9 cellular contexts compared by ENCODE assay signal in the genomic region with DNA sequence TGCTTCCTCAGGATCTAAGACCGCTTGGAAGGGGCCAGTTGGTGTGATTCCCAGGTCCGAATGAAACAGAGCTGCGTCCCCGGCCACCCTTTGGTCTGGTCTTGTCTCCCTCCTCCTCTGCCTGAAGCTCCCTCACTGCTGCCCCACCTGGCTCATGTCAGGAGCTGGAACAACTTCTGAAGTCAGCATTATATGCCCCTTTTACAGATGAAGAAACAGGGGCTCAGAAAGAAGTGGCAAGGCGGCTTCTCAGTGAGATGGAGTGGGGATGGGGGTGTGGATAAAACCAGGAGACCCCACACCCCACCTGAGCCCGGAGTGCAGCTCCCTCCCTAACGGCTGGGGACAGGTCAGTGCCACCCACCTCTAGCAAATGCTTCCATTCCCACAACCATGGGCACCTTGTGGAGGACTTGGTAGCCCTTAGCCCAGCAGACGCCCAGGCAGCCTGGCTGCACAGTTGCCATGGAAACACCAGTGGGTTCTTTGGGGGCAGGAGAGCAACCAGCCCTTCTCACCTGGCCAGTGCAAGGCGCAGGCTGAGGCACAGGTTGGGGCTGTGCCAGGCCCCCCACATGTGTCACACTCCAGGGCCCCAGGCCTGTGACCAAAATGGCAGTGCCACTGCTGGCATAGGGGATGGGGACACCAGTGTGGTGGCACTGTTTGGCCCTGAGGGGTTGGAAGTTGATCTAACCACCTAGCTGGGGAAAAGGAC. TPM values are rescaled to one million over a fixed set of nuclear protein-coding genes. Genes with fewer than 3 reads are reported as not detected.
DNase-seq lines count a peak whose midpoint lies in the region; ATAC-seq, FAIRE-seq and TF ChIP-seq lines count a peak whose summit lies in the region.
"Had no signal": no experiment of that assay in that cellular context is flagged by ENCODE, and none has a peak within 500 bp of the region (broad histone marks: within the 10 kb centered on the region; RNA-seq: fewer than 3 reads in every experiment).

No MANE protein-coding gene starts in this region.

- TF ChIP-seq EP300 in H1 (IDR thresholded peaks at IDR 0.05; ENCODE audit: borderline replicate concordance in 1 of 2, low read depth in 2 of 2, low read length in 2 of 2), result no peak

- H3K27ac ChIP-seq in CD4-positive, alpha-beta memory T cell (ENCODE audit: low read depth, low read length), result no peak overlapping the region
- H3K27ac ChIP-seq in OCI-LY7 (ENCODE audit: low read depth, low read length, poor library complexity, severe bottlenecking) (no peak overlapping the region), H1 (ENCODE audit: low read depth, low read length) (0 out of 2 replicates have a peak overlapping the region, but pooled peaks have one; percentile 13), pancreas (peak overlapping the region in 3 of 4 donors; percentile 33 to 93 (median 76))

- peak overlapping the region; percentile 92; the same call in 1 of the 2 replicates for H2BK15ac ChIP-seq in H1 (ENCODE audit: low read length)

- H3K4me2 ChIP-seq in OCI-LY7 (ENCODE audit: low read length) (no peak overlapping the region), H1 (ENCODE audit: insufficient read depth in 1 of 2, low read depth in 2 of 2, low read length in 2 of 2) (peak overlapping the region in 1 of 2 experiments; percentile 50; a peak in 1 of 4 replicates)

- H3K23ac ChIP-seq in H1 (ENCODE audit: insufficient read length), result no peak overlapping the region

- H3K27ac Mint-ChIP-seq in CD4-positive, alpha-beta memory T cell, result peak overlapping the region; percentile 36 to 92 (median 80)
- H3K27ac Mint-ChIP-seq in activated CD8-positive, alpha-beta memory T cell treated with anti-CD3 and anti-CD28 coated beads, Interleukin-2, amount 10 ng/mL, durations not matched to agents 7 days and 5 days, result no peak overlapping the region

- H3K79me2 ChIP-seq in OCI-LY7 (ENCODE audit: insufficient read depth, low read depth, low read length) (no peaks in the 10 kb centered on the region), H1 (ENCODE audit: control insufficient read depth in 1 of 2, insufficient read depth in 2 of 2, low read length in 2 of 2) (peaks cover 0 to 7% of the 10 kb centered on the region in 2 experiments; a peak in 1 of 4 replicates)

- no peak for ATAC-seq in pancreas
- ATAC-seq in HG03565 (IDR thresholded peaks at IDR 0.05; ENCODE audit: unreplicated experiment), result no peak
- no peak for ATAC-seq in GM21717 (IDR thresholded peaks at IDR 0.05; ENCODE audit: unreplicated experiment)
- ATAC-seq in activated CD8-positive, alpha-beta memory T cell treated with anti-CD3 and anti-CD28 coated beads, Interleukin-2, amount 10 ng/mL, durations not matched to agents 7 days and 5 days, result no peak

- no peak overlapping the region for H4K5ac ChIP-seq in H1 (ENCODE audit: insufficient read length, low read depth, low read length)

- no peak overlapping the region for H3K9ac ChIP-seq in H1 (replicated peaks in 1 of 4; ENCODE audit: extremely low read depth in 1 of 4, low read depth in 3 of 4, low read length in 3 of 4)

- CTCF ChIA-PET in CD4-positive, alpha-beta memory T cell (lab: Charles Lee; ENCODE audit: partially characterized antibody), result interaction anchor here (1.0 to 9.1 kb wide), 9 partner anchors 8 to 89 kb away, joined by 3 to 86 read pairs (median 25); no protein-coding TSS in a partner anchor
- CTCF ChIA-PET in OCI-LY7 (lab: Charles Lee; ENCODE audit: unreplicated experiment), result no interaction called here
- CTCF ChIA-PET in H1 (lab: Charles Lee; ENCODE audit: partially characterized antibody), result interaction anchor here (0.6 to 15.0 kb wide), 20 partner anchors 9 to 169 kb away, joined by 3 to 152 read pairs (median 6); no protein-coding TSS in a partner anchor
- CTCF ChIA-PET in activated CD8-positive, alpha-beta memory T cell treated with anti-CD3 and anti-CD28 coated beads, Interleukin-2, amount 10 ng/mL, durations not matched to agents 7 days and 5 days (lab: Charles Lee), result interaction anchor here (0.7 to 1.2 kb wide), 2 partner anchors 46 to 91 kb away, joined by 3 read pairs; no protein-coding TSS in a partner anchor

- POLR2A ChIA-PET in CD4-positive, alpha-beta memory T cell (lab: Charles Lee; ENCODE audit: partially characterized antibody), result interaction anchor here (0.9 to 11.3 kb wide), 5 partner anchors 11 to 26 kb away, joined by 3 to 309 read pairs (median 35); a partner anchor contains a TSS
- POLR2A ChIA-PET in OCI-LY7 (lab: Charles Lee), result interaction anchor here (1.0 to 1.4 kb wide), 3 partner anchors 23 to 29 kb away, joined by 3 to 4 read pairs (median 3); no protein-coding TSS in a partner anchor
- POLR2A ChIA-PET in H1 (lab: Charles Lee; ENCODE audit: partially characterized antibody), result interaction anchor here (0.8 to 1.4 kb wide), 4 partner anchors 10 to 23 kb away, joined by 3 read pairs; no protein-coding TSS in a partner anchor

- peak overlapping the region; percentile 79 for H4K91ac ChIP-seq in H1 (replicated peaks; ENCODE audit: insufficient read length, low read length)

- H2BK5ac ChIP-seq in H1 (ENCODE audit: low read depth, low read length), result peak overlapping the region; percentile 92; the same call in 1 of the 2 replicates

- H3K56ac ChIP-seq in H1 (replicated peaks; ENCODE audit: insufficient read length, low read depth, low read length), result no peak overlapping the region

- intact Hi-C loops in CD4-positive, alpha-beta memory T cell (cut with micrococcal nuclease), result no loop called here
- intact Hi-C loops in OCI-LY7 (cut with micrococcal nuclease; ENCODE audit: unreplicated experiment) (no loop called here), pancreas (cut with DNase I) (loop anchor here in 1 of 3 donors (10.0 kb wide), 1 partner anchor 47 kb away; no protein-coding TSS in a partner anchor)

- peak; percentile 6 to 46; a peak in 1 of 4 replicates for TF ChIP-seq RAD21 in H1 (IDR thresholded peaks at IDR 0.05 in 1 of 2, conservative IDR thresholded peaks at IDR 0.05 in 1 of 2; ENCODE audit: low read depth in 2 of 2, low read length in 2 of 2)

- H3K9me3 Mint-ChIP-seq in CD4-positive, alpha-beta memory T cell, result peaks cover 0 to 2% (median 0%) of the 10 kb centered on the region in 8 donors
- H3K9me3 Mint-ChIP-seq in activated CD8-positive, alpha-beta memory T cell treated with anti-CD3 and anti-CD28 coated beads, Interleukin-2, amount 10 ng/mL, durations not matched to agents 7 days and 5 days (ENCODE audit: low read depth), result no peaks in the 10 kb centered on the region

- peaks cover 60% of the 10 kb centered on the region for H3K4me1 ChIP-seq in CD4-positive, alpha-beta memory T cell (ENCODE audit: insufficient read depth, low read length)
- peaks cover 31% of the 10 kb centered on the region for H3K4me1 ChIP-seq in OCI-LY7 (ENCODE audit: insufficient read depth, low read length, poor library complexity, severe bottlenecking)
- peaks cover 16 to 77% (median 57%) of the 10 kb centered on the region in 4 experiments for H3K4me1 ChIP-seq in H1 (replicated peaks in 1 of 4; ENCODE audit: control insufficient read depth in 3 of 4, insufficient read depth in 4 of 4, low read length in 3 of 4)
- H3K4me1 ChIP-seq in pancreas, result peaks cover 75 to 93% (median 77%) of the 10 kb centered on the region in 3 donors

- peak overlapping the region; percentile 64; the same call in 1 of the 2 replicates for H2BK12ac ChIP-seq in H1 (ENCODE audit: low read depth, low read length)

- no peaks in the 10 kb centered on the region for H3K23me2 ChIP-seq in H1 (ENCODE audit: low read depth, low read length)

- peak overlapping the region; percentile 30 for H2BK120ac ChIP-seq in H1 (replicated peaks; ENCODE audit: low read depth, low read length)

- no TSS peak for BruUV-seq in OCI-LY7 (replicated peaks; lab: Mats Ljungman, UMichigan)

- peaks cover 4 to 7% of the 10 kb centered on the region in 2 donors for H3K36me3 Mint-ChIP-seq in CD4-positive, alpha-beta memory T cell
- no peaks in the 10 kb centered on the region for H3K36me3 Mint-ChIP-seq in activated CD8-positive, alpha-beta memory T cell treated with anti-CD3 and anti-CD28 coated beads, Interleukin-2, amount 10 ng/mL, durations not matched to agents 7 days and 5 days

- H4K20me1 ChIP-seq in OCI-LY7 (ENCODE audit: insufficient read depth, low read length) (no peaks in the 10 kb centered on the region), H1 (replicated peaks in 1 of 2; ENCODE audit: control insufficient read depth in 1 of 2, insufficient read depth in 2 of 2, low read length in 2 of 2) (no peaks in the 10 kb centered on the region)

- H3K9me2 ChIP-seq in OCI-LY7 (ENCODE audit: insufficient read depth, low read length), result no peaks in the 10 kb centered on the region

- peak; percentile 40 for TF ChIP-seq CTCF in OCI-LY7 (conservative IDR thresholded peaks at IDR 0.05; ENCODE audit: low read length)
- TF ChIP-seq CTCF in H1 (IDR thresholded peaks at IDR 0.05; ENCODE audit: control extremely low read depth in 1 of 3, insufficient read depth in 1 of 3, low read depth in 1 of 3, low read length in 3 of 3), result peak; percentile 43 to 52 (median 52)
- no peak for TF ChIP-seq CTCF in pancreas (IDR thresholded peaks at IDR 0.05)

- no peak for TF ChIP-seq POLR2A in H1 (IDR thresholded peaks at IDR 0.05; ENCODE audit: control extremely low read depth in 1 of 2, low read depth in 2 of 2, low read length in 2 of 2)

- H2BK20ac ChIP-seq in H1 (ENCODE audit: low read length), result peak overlapping the region; percentile 97; the same call in 1 of the 2 replicates

- peak overlapping the region; percentile 10 for H3K4ac ChIP-seq in H1 (replicated peaks; ENCODE audit: insufficient read length, low read depth, low read length)

- H2AK5ac ChIP-seq in H1 (ENCODE audit: low read depth, low read length), result peak overlapping the region; percentile 65

- H2AFZ ChIP-seq in OCI-LY7 (ENCODE audit: low read length), result no peak overlapping the region
- H2AFZ ChIP-seq in H1 (ENCODE audit: low read length), result no peak overlapping the region

- H3K79me1 ChIP-seq in H1 (ENCODE audit: low read depth, low read length), result peaks cover 9% of the 10 kb centered on the region; the same call in 1 of the 2 replicates

- H4K8ac ChIP-seq in H1 (ENCODE audit: extremely low read depth, insufficient read depth, low read length), result no peak overlapping the region; the same call in 1 of the 2 replicates

- DNase-seq in CD4-positive, alpha-beta memory T cell, result no peak
- no peak for DNase-seq in OCI-LY7 (ENCODE audit: low spot score)
- DNase-seq in H1 (ENCODE audit: low read depth in 1 of 2, low spot score in 2 of 2), result no peak
- peak in 2 of 6 donors; percentile 31 to 60 for DNase-seq in pancreas
- DNase-seq in AG08396 (ENCODE audit: low spot score), result no peak
- no peak for DNase-seq in activated CD8-positive, alpha-beta memory T cell treated with anti-CD3 and anti-CD28 coated beads, Interleukin-2, amount 10 ng/mL, durations not matched to agents 7 days and 5 days
- DNase-seq: NCI-H2171 had no signal

- peak overlapping the region; percentile 90 for H3K18ac ChIP-seq in H1 (ENCODE audit: extremely low read depth, low read length)

- H3K4me3 ChIP-seq in CD4-positive, alpha-beta memory T cell (ENCODE audit: low read length in 2 of 2), result no peak overlapping the region
- H3K4me3 ChIP-seq in OCI-LY7 (ENCODE audit: low read depth, low read length, poor library complexity, severe bottlenecking), result no peak overlapping the region
- H3K4me3 ChIP-seq in H1 (ENCODE audit: extremely low read depth in 1 of 4, insufficient read depth in 2 of 4, low read depth in 3 of 4, low read length in 4 of 4), result no peak overlapping the region
- no peak overlapping the region for H3K4me3 ChIP-seq in pancreas

- no peak overlapping the region for H3K14ac ChIP-seq in H1 (ENCODE audit: insufficient read length)

- no peaks in the 10 kb centered on the region for H3K9me3 ChIP-seq in CD4-positive, alpha-beta memory T cell (ENCODE audit: control insufficient read depth in 1 of 2, low read length in 2 of 2)
- H3K9me3 ChIP-seq in OCI-LY7 (ENCODE audit: low read length) (no peaks in the 10 kb centered on the region), H1 (ENCODE audit: insufficient read depth in 2 of 2, low read depth in 1 of 2, low read length in 1 of 2) (no peaks in the 10 kb centered on the region), pancreas (no peaks in the 10 kb centered on the region)

- peak overlapping the region in 5 of 8 donors; percentile 33 to 62 (median 52) for H3K4me3 Mint-ChIP-seq in CD4-positive, alpha-beta memory T cell
- H3K4me3 Mint-ChIP-seq in activated CD8-positive, alpha-beta memory T cell treated with anti-CD3 and anti-CD28 coated beads, Interleukin-2, amount 10 ng/mL, durations not matched to agents 7 days and 5 days, result no peak overlapping the region

- H3K4me1 Mint-ChIP-seq in CD4-positive, alpha-beta memory T cell, result peaks cover 31 to 80% (median 59%) of the 10 kb centered on the region in 4 donors
- peaks cover 40% of the 10 kb centered on the region for H3K4me1 Mint-ChIP-seq in activated CD8-positive, alpha-beta memory T cell treated with anti-CD3 and anti-CD28 coated beads, Interleukin-2, amount 10 ng/mL, durations not matched to agents 7 days and 5 days

- no peaks in the 10 kb centered on the region for H3K36me3 ChIP-seq in CD4-positive, alpha-beta memory T cell (ENCODE audit: insufficient read depth, low read length)
- H3K36me3 ChIP-seq in OCI-LY7 (ENCODE audit: insufficient read depth, low read length) (no peaks in the 10 kb centered on the region), H1 (ENCODE audit: control insufficient read depth in 2 of 4, insufficient read depth in 4 of 4, low read length in 3 of 4) (no peaks in the 10 kb centered on the region), pancreas (no peaks in the 10 kb centered on the region)

- no peaks in the 10 kb centered on the region for H3K27me3 ChIP-seq in CD4-positive, alpha-beta memory T cell (ENCODE audit: insufficient read depth, low read length)
- no peaks in the 10 kb centered on the region for H3K27me3 ChIP-seq in H1 (replicated peaks in 1 of 4; ENCODE audit: control insufficient read depth in 3 of 4, extremely low read depth in 1 of 4, insufficient read depth in 3 of 4, low read length in 3 of 4)
- H3K27me3 ChIP-seq in pancreas, result no peaks in the 10 kb centered on the region

- no peaks in the 10 kb centered on the region for H3K27me3 Mint-ChIP-seq in CD4-positive, alpha-beta memory T cell
- H3K27me3 Mint-ChIP-seq in activated CD8-positive, alpha-beta memory T cell treated with anti-CD3 and anti-CD28 coated beads, Interleukin-2, amount 10 ng/mL, durations not matched to agents 7 days and 5 days, result no peaks in the 10 kb centered on the region

- FAIRE-seq in H1 (lab: Jason Lieb, UNC), result no peak
- FAIRE-seq in pancreas (lab: Jason Lieb, UNC), result no peak

- WGBS in H1 (ENCODE audit: extremely low coverage in 1 of 2, insufficient coverage in 1 of 2, insufficient read length in 1 of 2, insufficient replicate concordance in 2 of 2, low coverage in 1 of 2, low lambda C conversion rate in 2 of 2, missing lambda C conversion rate in 1 of 2), 2 experiments, result 78% methylated on average over 9 of the region's 9 CpGs; no CpG with 5 or more reads in 1 of the 2 experiments
- WGBS in pancreas, 2 donors, result 56 to 62% methylated on average over 9 of the region's 9 CpGs

RNA-seq across cellular contexts. Expression of a gene that starts 31.9 kb away (rescaled TPM):
- total RNA-seq in CD4-positive, alpha-beta memory T cell, result 100 to 1,000 TPM in 1 of 2 experiments, 10 to 100 TPM in 1; 86.0 to 104 TPM
- 10 to 100 TPM; 10.0 to 65.2 TPM for polyA plus RNA-seq in CD4-positive, alpha-beta memory T cell
- total RNA-seq in OCI-LY7 (2014; rRNA removed; shearing (Covaris generic)), result 13.5 and 20.0 TPM in 2 replicates
- total RNA-seq in OCI-LY7 (2022), result 25.3 and 32.8 TPM in 2 replicates
- 36.8 and 37.1 TPM in 2 replicates for total RNA-seq in H1 (2021; fragmentation: NEBNext Ultra II Directional; extraction: Animal tissue kit (Norgen Biotek cat#: 25700))
- 21.4 and 26.7 TPM in 2 replicates for polyA plus RNA-seq in H1 (2011; rRNA removed)
- polyA plus RNA-seq in H1 (2011; cell fraction: cytosol; rRNA removed), result 15.9 TPM
- 24.2 TPM for polyA plus RNA-seq in H1 (2011; cell fraction: nucleus; rRNA removed)
- 23.4 to 31.1 TPM (median 26.4 TPM) in 4 replicates for polyA plus RNA-seq in H1 (2012, experiment 1 of 2)
- 17.3 TPM for polyA plus RNA-seq in H1 (2012, experiment 2 of 2)
- 44.8 TPM for polyA plus RNA-seq in H1 (2013, experiment 1 of 2)
- polyA plus RNA-seq in H1 (2013, experiment 2 of 2), result 44.6 TPM
- polyA minus RNA-seq in H1 (2011; rRNA and poly(A)+ RNA removed), result 23.9 and 27.9 TPM in 2 replicates
- 13.4 TPM for polyA minus RNA-seq in H1 (2011; cell fraction: cytosol; rRNA and poly(A)+ RNA removed)
- 12.3 TPM for polyA minus RNA-seq in H1 (2011; cell fraction: nucleus; rRNA and poly(A)+ RNA removed)
- total RNA-seq in pancreas, result 100 to 1,000 TPM in 2 of 6 donors, 10 to 100 TPM in 4; 68.4 to 141 (median 89.1) TPM
- 10 to 100 TPM; 38.1 to 59.8 TPM for polyA plus RNA-seq in pancreas
- 10 to 100 TPM; 46.6 to 87.5 TPM for total RNA-seq in activated CD8-positive, alpha-beta memory T cell treated with anti-CD3 and anti-CD28 coated beads, Interleukin-2, amount 10 ng/mL, durations not matched to agents 7 days and 5 days

Comparison
In these comparisons a context has a peak if more than half of its experiments do, and no peak if none do; other contexts are left out.
1. H3K27ac ChIP-seq: peak in H1 (single experiment) and pancreas (3 of 4); none in CD4-positive, alpha-beta memory T cell (single experiment) and OCI-LY7 (single experiment).
2. CTCF ChIP-seq: peak in OCI-LY7 (single experiment) and H1 (3 of 3); none in pancreas (0 of 4).